ENCODE assay signal across 2 cellular contexts in the genomic region with DNA sequence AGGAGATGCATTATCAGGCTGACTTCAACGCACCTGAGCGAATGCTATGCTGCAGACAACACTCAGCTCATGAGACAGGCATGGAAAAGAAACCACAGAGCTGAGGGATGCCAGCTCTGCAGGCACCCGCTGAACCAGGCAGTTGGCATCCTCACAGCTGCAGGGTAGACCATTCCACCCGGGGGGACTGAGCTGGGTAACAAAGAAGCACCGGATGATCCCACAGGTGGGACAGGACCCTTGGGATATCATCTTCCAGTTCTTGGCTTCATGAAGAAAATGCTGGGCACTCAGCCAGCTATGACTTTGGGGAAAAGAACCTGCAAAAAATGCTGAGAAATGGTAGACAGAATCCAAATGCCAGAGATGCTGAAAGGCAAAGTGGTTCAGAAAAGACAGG.
TF ChIP-seq lines count a peak whose summit lies in the region.

No MANE protein-coding gene starts in this region.

TF ChIP-seq in A549, 52 proteins besides CTCF, POLR2A, EP300 and RAD21:
- TF ChIP-seq POLR2AphosphoS2 (conservative IDR thresholded peaks at IDR 0.05; ENCODE audit: low read length) = no peak
- TF ChIP-seq ZFP36 (IDR thresholded peaks at IDR 0.05; ENCODE audit: borderline replicate concordance, partially characterized antibody) = no peak
- TF ChIP-seq, protein P1, sequence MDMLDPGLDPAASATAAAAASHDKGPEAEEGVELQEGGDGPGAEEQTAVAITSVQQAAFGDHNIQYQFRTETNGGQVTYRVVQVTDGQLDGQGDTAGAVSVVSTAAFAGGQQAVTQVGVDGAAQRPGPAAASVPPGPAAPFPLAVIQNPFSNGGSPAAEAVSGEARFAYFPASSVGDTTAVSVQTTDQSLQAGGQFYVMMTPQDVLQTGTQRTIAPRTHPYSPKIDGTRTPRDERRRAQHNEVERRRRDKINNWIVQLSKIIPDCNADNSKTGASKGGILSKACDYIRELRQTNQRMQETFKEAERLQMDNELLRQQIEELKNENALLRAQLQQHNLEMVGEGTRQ (IDR thresholded peaks at IDR 0.05) = no peak
- TF ChIP-seq, protein P2, sequence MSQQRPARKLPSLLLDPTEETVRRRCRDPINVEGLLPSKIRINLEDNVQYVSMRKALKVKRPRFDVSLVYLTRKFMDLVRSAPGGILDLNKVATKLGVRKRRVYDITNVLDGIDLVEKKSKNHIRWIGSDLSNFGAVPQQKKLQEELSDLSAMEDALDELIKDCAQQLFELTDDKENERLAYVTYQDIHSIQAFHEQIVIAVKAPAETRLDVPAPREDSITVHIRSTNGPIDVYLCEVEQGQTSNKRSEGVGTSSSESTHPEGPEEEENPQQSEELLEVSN (IDR thresholded peaks at IDR 0.05; ENCODE audit: borderline replicate concordance, low read depth) = no peak
- no peak for TF ChIP-seq MYC (IDR thresholded peaks at IDR 0.05; ENCODE audit: borderline replicate concordance, low read length)
- no peak for TF ChIP-seq SMC3 (IDR thresholded peaks at IDR 0.05)
- TF ChIP-seq, protein P3, sequence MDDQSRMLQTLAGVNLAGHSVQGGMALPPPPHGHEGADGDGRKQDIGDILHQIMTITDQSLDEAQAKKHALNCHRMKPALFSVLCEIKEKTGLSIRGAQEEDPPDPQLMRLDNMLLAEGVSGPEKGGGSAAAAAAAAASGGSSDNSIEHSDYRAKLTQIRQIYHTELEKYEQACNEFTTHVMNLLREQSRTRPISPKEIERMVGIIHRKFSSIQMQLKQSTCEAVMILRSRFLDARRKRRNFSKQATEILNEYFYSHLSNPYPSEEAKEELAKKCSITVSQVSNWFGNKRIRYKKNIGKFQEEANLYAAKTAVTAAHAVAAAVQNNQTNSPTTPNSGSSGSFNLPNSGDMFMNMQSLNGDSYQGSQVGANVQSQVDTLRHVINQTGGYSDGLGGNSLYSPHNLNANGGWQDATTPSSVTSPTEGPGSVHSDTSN (IDR thresholded peaks at IDR 0.05) = no peak
- TF ChIP-seq ZC3H11A (IDR thresholded peaks at IDR 0.05) = no peak
- no peak for TF ChIP-seq MAZ (IDR thresholded peaks at IDR 0.05; ENCODE audit: borderline replicate concordance, low read depth, low read length)
- TF ChIP-seq TP53 (CRISPR knock-in tag; IDR thresholded peaks at IDR 0.05) = no peak

TF ChIP-seq in IMR-90, 13 proteins besides CTCF, POLR2A, EP300 and RAD21:
- TF ChIP-seq MAFK (IDR thresholded peaks at IDR 0.05; ENCODE audit: low read depth, low read length) (no peak), MAZ (IDR thresholded peaks at IDR 0.05; ENCODE audit: borderline replicate concordance, low read depth, low read length) (no peak), CHD1 (IDR thresholded peaks at IDR 0.05; ENCODE audit: low read depth, low read length) (no peak), MXI1 (IDR thresholded peaks at IDR 0.05; ENCODE audit: borderline replicate concordance, low read depth, low read length) (no peak), FOS (IDR thresholded peaks at IDR 0.05; ENCODE audit: low read depth, low read length) (no peak), RFX5 (IDR thresholded peaks at IDR 0.05; ENCODE audit: low read depth, low read length) (no peak), BHLHE40 (IDR thresholded peaks at IDR 0.05; ENCODE audit: low read depth, low read length) (no peak), SMC3 (IDR thresholded peaks at IDR 0.05; ENCODE audit: low read depth, low read length) (no peak), NFE2L2 (IDR thresholded peaks at IDR 0.05; ENCODE audit: low read depth, low read length) (no peak), CEBPB (IDR thresholded peaks at IDR 0.05; ENCODE audit: low read depth, low read length) (no peak), RCOR1 (IDR thresholded peaks at IDR 0.05; ENCODE audit: insufficient replicate concordance, low read length) (no peak)
- TF ChIP-seq, protein P1 (IDR thresholded peaks at IDR 0.05; ENCODE audit: low read depth, low read length) = no peak
- TF ChIP-seq, protein P4, sequence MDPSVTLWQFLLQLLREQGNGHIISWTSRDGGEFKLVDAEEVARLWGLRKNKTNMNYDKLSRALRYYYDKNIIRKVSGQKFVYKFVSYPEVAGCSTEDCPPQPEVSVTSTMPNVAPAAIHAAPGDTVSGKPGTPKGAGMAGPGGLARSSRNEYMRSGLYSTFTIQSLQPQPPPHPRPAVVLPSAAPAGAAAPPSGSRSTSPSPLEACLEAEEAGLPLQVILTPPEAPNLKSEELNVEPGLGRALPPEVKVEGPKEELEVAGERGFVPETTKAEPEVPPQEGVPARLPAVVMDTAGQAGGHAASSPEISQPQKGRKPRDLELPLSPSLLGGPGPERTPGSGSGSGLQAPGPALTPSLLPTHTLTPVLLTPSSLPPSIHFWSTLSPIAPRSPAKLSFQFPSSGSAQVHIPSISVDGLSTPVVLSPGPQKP (IDR thresholded peaks at IDR 0.05; ENCODE audit: borderline replicate concordance, low read depth, low read length) = no peak
